Comparison of ENCODE assay signal across 9 cellular contexts in the genomic region with DNA sequence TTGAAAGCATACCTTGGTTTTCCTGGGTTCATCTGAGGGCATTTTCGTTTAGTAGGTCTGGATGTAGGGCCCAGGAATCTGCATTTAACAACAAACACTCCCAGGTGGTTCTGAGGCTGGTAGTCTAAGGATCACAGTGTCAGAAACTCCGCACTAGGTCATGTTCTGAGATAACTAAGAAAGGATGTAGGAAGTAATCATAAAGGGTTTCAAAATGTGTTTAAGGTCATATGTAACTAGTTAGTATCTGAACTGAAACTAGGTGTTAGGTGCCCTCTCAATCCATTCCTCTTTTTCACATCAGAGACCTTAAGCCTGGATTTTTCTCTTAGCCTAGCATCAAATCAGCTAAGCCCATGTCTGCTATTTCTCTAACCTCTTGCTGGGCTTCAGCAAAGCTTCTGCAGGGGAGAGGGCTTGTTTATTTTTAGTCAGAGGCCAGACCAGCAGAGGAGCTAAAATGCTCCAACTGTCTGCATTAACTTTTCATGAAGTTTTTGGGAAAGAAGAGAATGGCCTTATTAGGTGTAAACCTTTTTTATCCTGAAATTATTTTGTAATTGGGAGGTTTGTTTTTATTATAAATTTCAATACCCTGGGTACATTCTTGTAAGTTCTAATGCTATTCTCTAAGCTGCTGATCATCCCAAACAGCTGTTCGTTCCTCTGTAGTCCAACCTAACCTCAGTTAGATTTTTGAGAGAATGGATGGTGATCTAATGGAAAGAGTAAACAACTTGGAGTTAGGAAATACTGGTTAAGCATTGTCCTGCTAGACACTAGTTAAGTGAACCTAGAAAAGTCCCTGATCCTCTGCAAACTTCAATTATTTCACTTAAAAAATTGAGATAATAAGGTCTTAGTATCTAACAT.
A peak's percentile ranks its signal among the peaks of the same experiment; 100 is the strongest.
DNase-seq lines count a peak whose midpoint lies in the region; ATAC-seq lines count a peak whose summit lies in the region.
"Had no signal": no experiment of that assay in that cellular context is flagged by ENCODE, and none has a peak within 500 bp of the region (broad histone marks: within the 10 kb centered on the region; RNA-seq: fewer than 3 reads in every experiment).

No MANE protein-coding gene starts in this region.

- DNase-seq in lung microvascular endothelial cell (ENCODE audit: low read depth in 2 of 2) (peak; percentile 6 to 20), DMS53 treated with DMSO at 0.1 percent for 48 hours (lab: John Stamatoyannopoulos, UW; ENCODE audit: unreplicated experiment) (no peak), GM03348 (ENCODE audit: low spot score) (no peak), CD1c-positive myeloid dendritic cell (ENCODE audit: extremely low spot score) (no peak), 8988T (no peak)
- DNase-seq: upper lobe of left lung had no signal

- ATAC-seq in GM18858 (IDR thresholded peaks at IDR 0.05; ENCODE audit: unreplicated experiment) (peak; percentile 75), GM21619 (IDR thresholded peaks at IDR 0.05; ENCODE audit: unreplicated experiment) (peak; percentile 83), HG03439 (IDR thresholded peaks at IDR 0.05; ENCODE audit: unreplicated experiment) (peak; percentile 79)

Comparison
In these comparisons a context has a peak if more than half of its experiments do, and no peak if none do; other contexts are left out.
1. DNase-seq: peak in lung microvascular endothelial cell (2 of 2); none in DMS53 treated with DMSO at 0.1 percent for 48 hours (single experiment), GM03348 (single experiment), CD1c-positive myeloid dendritic cell (single experiment) and 8988T (single experiment).
2. Peak in every context shown above with its lines, with median percentiles within 50 percentile points of each other: ATAC-seq.